7 cellular contexts compared by ENCODE assay signal in the genomic region with DNA sequence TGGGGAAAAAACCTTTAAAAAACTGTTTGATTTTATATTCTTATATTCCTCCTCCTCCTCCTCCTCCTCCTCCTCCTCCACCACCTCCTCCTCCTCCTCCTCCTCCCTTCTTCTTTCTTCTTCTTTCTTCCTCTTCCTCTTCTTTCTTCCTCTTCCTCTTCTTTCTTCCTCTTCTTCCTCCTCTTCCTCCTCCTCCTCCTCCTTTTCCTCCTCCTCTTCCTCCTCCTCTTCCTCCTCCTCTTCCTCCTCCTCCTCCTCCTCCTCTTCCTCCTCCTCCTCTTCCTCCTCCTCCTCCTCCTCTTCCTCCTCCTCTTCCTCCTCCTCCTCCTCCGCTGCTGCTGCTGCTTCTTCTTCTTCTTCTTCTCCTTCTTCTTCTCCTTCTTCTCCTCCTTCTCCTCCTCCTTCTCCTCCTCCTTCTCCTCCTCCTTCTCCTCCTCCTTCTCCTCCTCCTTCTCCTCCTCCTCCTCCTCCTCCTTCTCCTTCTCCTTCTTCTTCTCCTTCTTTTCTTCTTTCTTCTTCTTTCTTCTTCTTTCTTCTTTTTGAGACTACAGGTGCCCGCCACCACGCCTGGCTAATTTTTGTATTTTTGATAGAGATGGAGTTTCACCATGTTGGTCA.
DNase-seq lines count a peak whose midpoint lies in the region; ATAC-seq, FAIRE-seq and TF ChIP-seq lines count a peak whose summit lies in the region.
"Not testable (repeated sequence)": the region's sequence is repeated elsewhere in the genome, so short reads cannot be mapped to it uniquely, and the experiment has no call there.

No MANE protein-coding gene starts in this region.

- not testable (repeated sequence) for H3K9me1 ChIP-seq in K562 (ENCODE audit: control insufficient read depth, insufficient read depth, low read length)

- H3K9me3 Mint-ChIP-seq in HFFc6; T-helper 2 cell treated with Interferon-gamma antibody and Interleukin-4, amounts not matched to agents 5 μg/mL and 100 μg/mL, for 36 hours; activated CD8-positive, alpha-beta memory T cell treated with anti-CD3 and anti-CD28 coated beads, Interleukin-2, amount 10 ng/mL, durations not matched to agents 7 days and 5 days (ENCODE audit: low read depth); effector memory CD8-positive, alpha-beta T cell; naive B cell; neural crest cell: not testable (repeated sequence)

- peaks cover 11% of the 10 kb centered on the region for H3K36me3 Mint-ChIP-seq in HFFc6 (ENCODE audit: low read depth)
- H3K36me3 Mint-ChIP-seq in T-helper 2 cell treated with Interferon-gamma antibody and Interleukin-4, amounts not matched to agents 5 μg/mL and 100 μg/mL, for 36 hours (ENCODE audit: low read depth): peaks cover 25% of the 10 kb centered on the region
- H3K36me3 Mint-ChIP-seq in activated CD8-positive, alpha-beta memory T cell treated with anti-CD3 and anti-CD28 coated beads, Interleukin-2, amount 10 ng/mL, durations not matched to agents 7 days and 5 days: peaks cover 22% of the 10 kb centered on the region
- peaks cover 37% of the 10 kb centered on the region for H3K36me3 Mint-ChIP-seq in effector memory CD8-positive, alpha-beta T cell (ENCODE audit: insufficient read depth)
- H3K36me3 Mint-ChIP-seq in naive B cell: peaks cover 23 to 37% of the 10 kb centered on the region in 2 donors
- H3K36me3 Mint-ChIP-seq in neural crest cell (ENCODE audit: low read depth): not testable (repeated sequence)

- not testable (repeated sequence) for FAIRE-seq in K562 (lab: Jason Lieb, UNC)

- BruUV-seq in K562 (replicated peaks; lab: Mats Ljungman, UMichigan): not testable (repeated sequence)

- not testable (repeated sequence) for TF ChIP-seq RAD21 in K562 (CRISPR knock-in tag; conservative IDR thresholded peaks at IDR 0.05 in 1 of 2, IDR thresholded peaks at IDR 0.05 in 1 of 2)

- H3K79me2 ChIP-seq in K562 (ENCODE audit: control insufficient read depth, insufficient read depth, low read length): not testable (repeated sequence)

- POLR2A ChIA-PET in K562 (lab: Yijun Ruan, JAX): not testable (repeated sequence)

- H3K27ac ChIP-seq in K562 (ENCODE audit: extremely low read depth, low read depth, low read length): not testable (repeated sequence)

- peaks cover 62% of the 10 kb centered on the region for H3K36me3 ChIP-seq in K562 (ENCODE audit: control insufficient read depth, insufficient read depth, low read length)

- intact Hi-C loops in K562 (cut with micrococcal nuclease): not testable (repeated sequence)

- H3K27ac Mint-ChIP-seq in HFFc6 (peak overlapping the region; percentile 48), naive B cell (peak overlapping the region in 4 of 6 donors; percentile 26 to 78 (median 46))
- peak overlapping the region; percentile 23 for H3K27ac Mint-ChIP-seq in T-helper 2 cell treated with Interferon-gamma antibody and Interleukin-4, amounts not matched to agents 5 μg/mL and 100 μg/mL, for 36 hours
- peak overlapping the region; percentile 17 for H3K27ac Mint-ChIP-seq in activated CD8-positive, alpha-beta memory T cell treated with anti-CD3 and anti-CD28 coated beads, Interleukin-2, amount 10 ng/mL, durations not matched to agents 7 days and 5 days
- H3K27ac Mint-ChIP-seq in effector memory CD8-positive, alpha-beta T cell: peak overlapping the region; percentile 9 to 80
- not testable (repeated sequence) for H3K27ac Mint-ChIP-seq in neural crest cell (ENCODE audit: unreplicated experiment)

- not testable (repeated sequence) for H3K27me3 Mint-ChIP-seq in HFFc6 (ENCODE audit: insufficient read depth); T-helper 2 cell treated with Interferon-gamma antibody and Interleukin-4, amounts not matched to agents 5 μg/mL and 100 μg/mL, for 36 hours (ENCODE audit: low read depth); activated CD8-positive, alpha-beta memory T cell treated with anti-CD3 and anti-CD28 coated beads, Interleukin-2, amount 10 ng/mL, durations not matched to agents 7 days and 5 days; effector memory CD8-positive, alpha-beta T cell; naive B cell; neural crest cell (ENCODE audit: low read depth)

- not testable (repeated sequence) for TF ChIP-seq CTCF in HFFc6 (IDR thresholded peaks at IDR 0.05); K562 (IDR thresholded peaks at IDR 0.05 in 2 of 3, conservative IDR thresholded peaks at IDR 0.05 in 1 of 3; ENCODE audit: insufficient read depth in 2 of 3, low read depth in 1 of 3, low read length in 3 of 3); neural crest cell (conservative IDR thresholded peaks at IDR 0.05)

- peaks cover 50% of the 10 kb centered on the region for H3K4me1 Mint-ChIP-seq in HFFc6 (ENCODE audit: low read depth)
- not testable (repeated sequence) for H3K4me1 Mint-ChIP-seq in T-helper 2 cell treated with Interferon-gamma antibody and Interleukin-4, amounts not matched to agents 5 μg/mL and 100 μg/mL, for 36 hours (ENCODE audit: low read depth); activated CD8-positive, alpha-beta memory T cell treated with anti-CD3 and anti-CD28 coated beads, Interleukin-2, amount 10 ng/mL, durations not matched to agents 7 days and 5 days
- H3K4me1 Mint-ChIP-seq in effector memory CD8-positive, alpha-beta T cell (ENCODE audit: low read depth in 2 of 2): peaks cover 2 to 12% of the 10 kb centered on the region in 2 donors
- peaks cover 0 to 11% (median 5%) of the 10 kb centered on the region in 3 donors for H3K4me1 Mint-ChIP-seq in naive B cell
- H3K4me1 Mint-ChIP-seq in neural crest cell: peaks cover 35% of the 10 kb centered on the region

- not testable (repeated sequence) for TF ChIP-seq POLR2A in K562 (conservative IDR thresholded peaks at IDR 0.05)

- H4K20me1 ChIP-seq in K562 (replicated peaks; ENCODE audit: control insufficient read depth, insufficient read depth, low read length): not testable (repeated sequence)

- TF ChIP-seq EP300 in K562 (IDR thresholded peaks at IDR 0.05; ENCODE audit: low read length): not testable (repeated sequence)

- H3K9me3 ChIP-seq in K562 (replicated peaks; ENCODE audit: control insufficient read depth, insufficient read depth, low read depth, low read length): not testable (repeated sequence)

- in situ Hi-C loops in K562 (cut with MboI): not testable (repeated sequence)

- H2AFZ ChIP-seq in K562 (ENCODE audit: low read depth, low read length): not testable (repeated sequence)

- not testable (repeated sequence) for H3K4me1 ChIP-seq in K562 (replicated peaks in 1 of 2; ENCODE audit: control insufficient read depth in 2 of 2, insufficient read depth in 2 of 2, low read length in 2 of 2)

- ATAC-seq in activated CD8-positive, alpha-beta memory T cell treated with anti-CD3 and anti-CD28 coated beads, Interleukin-2, amount 10 ng/mL, durations not matched to agents 7 days and 5 days; K562; effector memory CD8-positive, alpha-beta T cell (replicated peaks); naive B cell (ENCODE audit: low read depth in 2 of 2): not testable (repeated sequence)

- not testable (repeated sequence) for H3K4me2 ChIP-seq in K562 (ENCODE audit: insufficient read depth, low read length)

- 100% methylated on average over 2 of the region's 3 CpGs for WGBS in K562 (ENCODE audit: insufficient coverage, low coverage, missing lambda C conversion rate)

- not testable (repeated sequence) for H3K27me3 ChIP-seq in K562 (ENCODE audit: control insufficient read depth in 2 of 2, insufficient read depth in 2 of 2, low read length in 2 of 2)

- not testable (repeated sequence) for DNase-seq in HFFc6; T-helper 2 cell treated with Interferon-gamma antibody and Interleukin-4, amounts not matched to agents 5 μg/mL and 100 μg/mL, for 36 hours (ENCODE audit: low spot score); activated CD8-positive, alpha-beta memory T cell treated with anti-CD3 and anti-CD28 coated beads, Interleukin-2, amount 10 ng/mL, durations not matched to agents 7 days and 5 days; K562 (ENCODE audit: extremely low read depth in 1 of 4, low spot score in 3 of 4); effector memory CD8-positive, alpha-beta T cell; naive B cell; neural crest cell (ENCODE audit: low read depth, low spot score)

- H3K4me3 Mint-ChIP-seq in HFFc6; T-helper 2 cell treated with Interferon-gamma antibody and Interleukin-4, amounts not matched to agents 5 μg/mL and 100 μg/mL, for 36 hours; activated CD8-positive, alpha-beta memory T cell treated with anti-CD3 and anti-CD28 coated beads, Interleukin-2, amount 10 ng/mL, durations not matched to agents 7 days and 5 days; effector memory CD8-positive, alpha-beta T cell; naive B cell: not testable (repeated sequence)
- H3K4me3 Mint-ChIP-seq in neural crest cell: peak overlapping the region; percentile 28

- not testable (repeated sequence) for H3K4me3 ChIP-seq in K562

- CTCF ChIA-PET in activated CD8-positive, alpha-beta memory T cell treated with anti-CD3 and anti-CD28 coated beads, Interleukin-2, amount 10 ng/mL, durations not matched to agents 7 days and 5 days (lab: Charles Lee); K562 (lab: Yijun Ruan, JAX; ENCODE audit: low intra/inter-chr PET ratio): not testable (repeated sequence)

- not testable (repeated sequence) for H3K9ac ChIP-seq in K562 (ENCODE audit: insufficient read depth in 1 of 2, low read depth in 2 of 2, low read length in 2 of 2)

TF ChIP-seq in K562, 482 proteins besides CTCF, POLR2A, EP300 and RAD21:
- TF ChIP-seq ZNF263 (CRISPR knock-in tag; IDR thresholded peaks at IDR 0.05; ENCODE audit: borderline replicate concordance): peak; percentile 95
- TF ChIP-seq RBM22 (IDR thresholded peaks at IDR 0.05; ENCODE audit: low read depth, low read length, poor library complexity, severe bottlenecking): peak; percentile 55
